13 cellular contexts compared by ENCODE assay signal in genomic region chr17:72476575-72476986, GRCh38.
DNase-seq lines count a peak whose midpoint lies in the region; ATAC-seq, FAIRE-seq and TF ChIP-seq lines count a peak whose summit lies in the region.
"Had no signal": no experiment of that assay in that cellular context is flagged by ENCODE, and none has a peak within 500 bp of the region (broad histone marks: within the 10 kb centered on the region; RNA-seq: fewer than 3 reads in every experiment).

No MANE protein-coding gene starts in this region.

- peak overlapping the region; percentile 63 to 65 for H3K4me2 ChIP-seq in H1 (ENCODE audit: insufficient read depth in 1 of 2, low read depth in 2 of 2, low read length in 2 of 2)

- H4K5ac ChIP-seq in H1 (ENCODE audit: insufficient read length, low read depth, low read length), result no peak overlapping the region

- H2BK120ac ChIP-seq in H1 (replicated peaks; ENCODE audit: low read depth, low read length), result peak overlapping the region; percentile 67

- CTCF ChIA-PET in H1 (lab: Charles Lee; ENCODE audit: partially characterized antibody), result interaction anchor here (1.2 to 1.3 kb wide), 2 partner anchors 30 to 65 kb away, joined by 4 read pairs; no protein-coding TSS in a partner anchor

- no peaks in the 10 kb centered on the region for H3K79me1 ChIP-seq in H1 (ENCODE audit: low read depth, low read length)

- no peak overlapping the region for H2AFZ ChIP-seq in H1 (ENCODE audit: low read length)

- no peak; a peak in 1 of 4 replicates for TF ChIP-seq RAD21 in H1 (IDR thresholded peaks at IDR 0.05 in 1 of 2, conservative IDR thresholded peaks at IDR 0.05 in 1 of 2; ENCODE audit: low read depth in 2 of 2, low read length in 2 of 2)

- no peaks in the 10 kb centered on the region for H3K9me3 ChIP-seq in H1 (ENCODE audit: insufficient read depth in 2 of 2, low read depth in 1 of 2, low read length in 1 of 2)
- H3K9me3 ChIP-seq in muscle layer of duodenum (ENCODE audit: control insufficient read depth in 1 of 2, low read length in 2 of 2), result peaks cover 7 to 13% of the 10 kb centered on the region in 2 donors
- peaks cover 0 to 5% (median 2%) of the 10 kb centered on the region in 4 donors for H3K9me3 ChIP-seq in upper lobe of left lung

- no peak overlapping the region for H3K23ac ChIP-seq in H1 (ENCODE audit: insufficient read length)

- H3K23me2 ChIP-seq in H1 (ENCODE audit: low read depth, low read length), result no peaks in the 10 kb centered on the region

- DNase-seq in Ammon's horn (ENCODE audit: low spot score) (peak; percentile 72), NCI-H1048 (lab: John Stamatoyannopoulos, UW) (peak; percentile 41), H1 (ENCODE audit: low read depth in 1 of 2, low spot score in 2 of 2) (peak; percentile 68 to 86), RCC 7860 (ENCODE audit: low spot score) (no peak), omental fat pad (ENCODE audit: low spot score) (no peak), NCI-H2196 treated with DMSO at 0.1 percent for 48 hours (lab: John Stamatoyannopoulos, UW; ENCODE audit: unreplicated experiment) (no peak), upper lobe of left lung (no peak)
- DNase-seq: dermis blood vessel endothelial cell, NCI-H2081 treated with DMSO at 0.1 percent for 48 hours had no signal

- H3K18ac ChIP-seq in H1 (ENCODE audit: extremely low read depth, low read length), result no peak overlapping the region

- POLR2A ChIA-PET in H1 (lab: Charles Lee; ENCODE audit: partially characterized antibody), result interaction anchor here (0.6 to 1.9 kb wide), 8 partner anchors 10 to 1003 kb away, joined by 3 to 9 read pairs (median 3); no protein-coding TSS in a partner anchor

- H3K27ac ChIP-seq in H1 (ENCODE audit: low read depth, low read length) (peak overlapping the region; percentile 91; the same call in 1 of the 2 replicates), muscle layer of duodenum (ENCODE audit: low read length) (peak overlapping the region; percentile 51), upper lobe of left lung (no peak overlapping the region)

- H4K91ac ChIP-seq in H1 (replicated peaks; ENCODE audit: insufficient read length, low read length), result no peak overlapping the region

- H2BK12ac ChIP-seq in H1 (ENCODE audit: low read depth, low read length), result no peak overlapping the region

- H2AK5ac ChIP-seq in H1 (ENCODE audit: low read depth, low read length), result no peak overlapping the region

- 1% methylated on average over 12 of the region's 12 CpGs; no CpG with 5 or more reads in 1 of the 2 experiments for WGBS in H1 (ENCODE audit: extremely low coverage in 1 of 2, insufficient coverage in 1 of 2, insufficient read length in 1 of 2, insufficient replicate concordance in 2 of 2, low coverage in 1 of 2, low lambda C conversion rate in 2 of 2, missing lambda C conversion rate in 1 of 2), 2 experiments
- WGBS in upper lobe of left lung, 2 donors, result 18 to 24% methylated on average over 12 of the region's 12 CpGs

- TF ChIP-seq POLR2A in H1 (IDR thresholded peaks at IDR 0.05; ENCODE audit: control extremely low read depth in 1 of 2, low read depth in 2 of 2, low read length in 2 of 2) (peak in 1 of 2 experiments; percentile 41; a peak in 1 of 3 replicates), upper lobe of left lung (IDR thresholded peaks at IDR 0.05) (no peak)

- FAIRE-seq in H1 (lab: Jason Lieb, UNC) (peak; percentile 95), RCC 7860 (lab: Jason Lieb, UNC) (no peak)
- FAIRE-seq: keratinocyte had no signal

- H4K20me1 ChIP-seq in H1 (replicated peaks in 1 of 2; ENCODE audit: control insufficient read depth in 1 of 2, insufficient read depth in 2 of 2, low read length in 2 of 2), result no peaks in the 10 kb centered on the region

- TF ChIP-seq CTCF in H1 (IDR thresholded peaks at IDR 0.05; ENCODE audit: control extremely low read depth in 1 of 3, insufficient read depth in 1 of 3, low read depth in 1 of 3, low read length in 3 of 3) (no peak), omental fat pad (IDR thresholded peaks at IDR 0.05) (no peak), upper lobe of left lung (IDR thresholded peaks at IDR 0.05) (no peak)

- H4K8ac ChIP-seq in H1 (ENCODE audit: extremely low read depth, insufficient read depth, low read length), result no peak overlapping the region

- no peak overlapping the region for H3K56ac ChIP-seq in H1 (replicated peaks; ENCODE audit: insufficient read length, low read depth, low read length)

- TF ChIP-seq EP300 in H1 (IDR thresholded peaks at IDR 0.05; ENCODE audit: borderline replicate concordance in 1 of 2, low read depth in 2 of 2, low read length in 2 of 2) (peak in 1 of 2 experiments; percentile 87; a peak in 1 of 3 replicates), upper lobe of left lung (IDR thresholded peaks at IDR 0.05) (no peak)

- H3K4me3 ChIP-seq in H1 (ENCODE audit: extremely low read depth in 1 of 4, insufficient read depth in 2 of 4, low read depth in 3 of 4, low read length in 4 of 4) (peak overlapping the region in 1 of 4 experiments; percentile 45; a peak in 2 of 8 replicates), muscle layer of duodenum (ENCODE audit: low read depth in 1 of 2, low read length in 2 of 2) (no peak overlapping the region), upper lobe of left lung (no peak overlapping the region)
- H3K4me3 ChIP-seq: tibial nerve had no signal

- peak overlapping the region in 1 of 4 experiments; percentile 62; a peak in 1 of 7 replicates for H3K9ac ChIP-seq in H1 (replicated peaks in 1 of 4; ENCODE audit: extremely low read depth in 1 of 4, low read depth in 3 of 4, low read length in 3 of 4)

- H3K27me3 ChIP-seq in H1 (replicated peaks in 1 of 4; ENCODE audit: control insufficient read depth in 3 of 4, extremely low read depth in 1 of 4, insufficient read depth in 3 of 4, low read length in 3 of 4), result no peaks in the 10 kb centered on the region
- no peaks in the 10 kb centered on the region for H3K27me3 ChIP-seq in muscle layer of duodenum (ENCODE audit: low read depth, low read length)
- H3K27me3 ChIP-seq in upper lobe of left lung, result no peaks in the 10 kb centered on the region
- H3K27me3 ChIP-seq: tibial nerve had no signal

- H3K14ac ChIP-seq in H1 (ENCODE audit: insufficient read length), result no peak overlapping the region

- ATAC-seq in omental fat pad (ENCODE audit: low FRiP score) (no peak), upper lobe of left lung (ENCODE audit: low FRiP score in 2 of 2) (no peak)
- ATAC-seq: activated CD4-positive, CD25-positive, alpha-beta regulatory T cell treated with anti-CD3 and anti-CD28 coated beads, Interleukin-2, amount 50 U/mL, for 24 hours had no signal

- H3K36me3 ChIP-seq in H1 (ENCODE audit: control insufficient read depth in 2 of 4, insufficient read depth in 4 of 4, low read length in 3 of 4) (no peaks in the 10 kb centered on the region), muscle layer of duodenum (ENCODE audit: control insufficient read depth in 1 of 2, insufficient read depth in 2 of 2, low read length in 2 of 2) (no peaks in the 10 kb centered on the region), upper lobe of left lung (no peaks in the 10 kb centered on the region)
- H3K36me3 ChIP-seq: tibial nerve had no signal

- no peaks in the 10 kb centered on the region for H3K79me2 ChIP-seq in H1 (ENCODE audit: control insufficient read depth in 1 of 2, insufficient read depth in 2 of 2, low read length in 2 of 2)

- H3K4me1 ChIP-seq in H1 (replicated peaks in 1 of 4; ENCODE audit: control insufficient read depth in 3 of 4, insufficient read depth in 4 of 4, low read length in 3 of 4), result peaks cover 13 to 31% (median 27%) of the 10 kb centered on the region in 4 experiments; a peak in 6 of 7 replicates
- no peaks in the 10 kb centered on the region for H3K4me1 ChIP-seq in muscle layer of duodenum (ENCODE audit: control insufficient read depth in 1 of 2, insufficient read depth in 2 of 2, low read length in 2 of 2)
- H3K4me1 ChIP-seq in upper lobe of left lung, result peaks cover 0 to 3% (median 0%) of the 10 kb centered on the region in 4 donors

- no peak overlapping the region for H3K4ac ChIP-seq in H1 (replicated peaks; ENCODE audit: insufficient read length, low read depth, low read length)

- no peak overlapping the region for H2BK15ac ChIP-seq in H1 (ENCODE audit: low read length)

- no peak overlapping the region for H2BK20ac ChIP-seq in H1 (ENCODE audit: low read length)

- H2BK5ac ChIP-seq in H1 (ENCODE audit: low read depth, low read length), result 0 out of 2 replicates have a peak overlapping the region, but pooled peaks have one; percentile 2

TF ChIP-seq in H1, 55 proteins besides CTCF, POLR2A, EP300 and RAD21 (continues in another document):
- TF ChIP-seq SP2 (IDR thresholded peaks at IDR 0.05; ENCODE audit: low read length), result no peak
- TF ChIP-seq TEAD4 (IDR thresholded peaks at IDR 0.05; ENCODE audit: low read depth, low read length), result peak; percentile 92
- peak; percentile 52 for TF ChIP-seq E2F6 (IDR thresholded peaks at IDR 0.05)
- no peak for TF ChIP-seq CREB1 (IDR thresholded peaks at IDR 0.05)
- peak; percentile 59 for TF ChIP-seq NANOG (IDR thresholded peaks at IDR 0.05; ENCODE audit: insufficient read depth, low read depth, low read length, poor library complexity, severe bottlenecking)
- TF ChIP-seq, protein P1, sequence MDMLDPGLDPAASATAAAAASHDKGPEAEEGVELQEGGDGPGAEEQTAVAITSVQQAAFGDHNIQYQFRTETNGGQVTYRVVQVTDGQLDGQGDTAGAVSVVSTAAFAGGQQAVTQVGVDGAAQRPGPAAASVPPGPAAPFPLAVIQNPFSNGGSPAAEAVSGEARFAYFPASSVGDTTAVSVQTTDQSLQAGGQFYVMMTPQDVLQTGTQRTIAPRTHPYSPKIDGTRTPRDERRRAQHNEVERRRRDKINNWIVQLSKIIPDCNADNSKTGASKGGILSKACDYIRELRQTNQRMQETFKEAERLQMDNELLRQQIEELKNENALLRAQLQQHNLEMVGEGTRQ (IDR thresholded peaks at IDR 0.05; ENCODE audit: low read length), result peak; percentile 31; the same call in 1 of the 2 replicates
- peak; percentile 66; the same call in 1 of the 2 replicates for TF ChIP-seq SP1 (IDR thresholded peaks at IDR 0.05; ENCODE audit: low read depth, low read length)
- no peak for TF ChIP-seq RXRA (IDR thresholded peaks at IDR 0.05; ENCODE audit: insufficient read depth, low read depth, low read length)
- peak; percentile 51; the same call in 1 of the 2 replicates for TF ChIP-seq TCF12 (IDR thresholded peaks at IDR 0.05; ENCODE audit: low read depth, low read length)
- peak; percentile 59 for TF ChIP-seq CTBP2 (IDR thresholded peaks at IDR 0.05; ENCODE audit: borderline replicate concordance, insufficient read depth, insufficient read length, low read length)
- peak; percentile 85 for TF ChIP-seq MAX (IDR thresholded peaks at IDR 0.05)

Comparison
In these comparisons a context has a peak if more than half of its experiments do, and no peak if none do; other contexts are left out.
1. DNase-seq: peak in Ammon's horn (single experiment), NCI-H1048 (single experiment) and H1 (2 of 2); none in RCC 7860 (single experiment), omental fat pad (single experiment), NCI-H2196 treated with DMSO at 0.1 percent for 48 hours (single experiment) and upper lobe of left lung (0 of 2).
2. H3K27ac ChIP-seq: peak in H1 (single experiment) and muscle layer of duodenum (single experiment); none in upper lobe of left lung (0 of 4).